Comparison of ENCODE assay signal across 9 cellular contexts in genomic region chr4:139171878-139172691, GRCh38. TPM values are rescaled to one million over a fixed set of nuclear protein-coding genes. Genes with fewer than 3 reads are reported as not detected.
A peak's percentile ranks its signal among the peaks of the same experiment; 100 is the strongest.
DNase-seq lines count a peak whose midpoint lies in the region; ATAC-seq, FAIRE-seq and TF ChIP-seq lines count a peak whose summit lies in the region.
"Had no signal": no experiment of that assay in that cellular context is flagged by ENCODE, and none has a peak within 500 bp of the region (broad histone marks: within the 10 kb centered on the region; RNA-seq: fewer than 3 reads in every experiment).

No MANE protein-coding gene starts in this region.

- ATAC-seq in HepG2 (no peak), right lobe of liver (no peak), GM19397 (IDR thresholded peaks at IDR 0.05; ENCODE audit: unreplicated experiment) (no peak)

- in situ Hi-C loops in HepG2 (cut with HindIII; ENCODE audit: extremely low pct_ligation_motif_present, low pct_unique_long_range_greater_than_20kb) = no loop called here

- no peaks in the 10 kb centered on the region for H3F3A ChIP-seq in OCI-LY1 (ENCODE audit: insufficient read depth, low read length)

- POLR2A ChIA-PET in HepG2 (lab: Yijun Ruan, JAX) = no interaction called here

- intact Hi-C loops in HepG2 (cut with micrococcal nuclease; ENCODE audit: unreplicated experiment) = no loop called here
- intact Hi-C loops in right lobe of liver (cut with DNase I) = no loop called here
- intact Hi-C loops in posterior cingulate gyrus (cut with DNase I) = loop anchor here (10.0 kb wide), 2 partner anchors 157 to 283 kb away; partner anchors contain the start of genes NOCT and RAB33B

- H3K79me2 ChIP-seq in HepG2 (ENCODE audit: insufficient read depth, low read length) = peaks cover 68% of the 10 kb centered on the region
- H3K79me2 ChIP-seq in OCI-LY1 (ENCODE audit: insufficient read depth, low read length) = peaks cover 10% of the 10 kb centered on the region; the same call in 1 of the 2 replicates

- H4K20me1 ChIP-seq in HepG2 (ENCODE audit: insufficient read depth, low read length) (peaks cover 50% of the 10 kb centered on the region), OCI-LY1 (ENCODE audit: insufficient read depth, low read length) (no peaks in the 10 kb centered on the region; the same call in 1 of the 2 replicates)

- FAIRE-seq in HepG2 (lab: Jason Lieb, UNC) = no peak

- H3K27ac ChIP-seq in HepG2 (ENCODE audit: extremely low read length, insufficient read depth, low read length) = no peak overlapping the region
- H3K27ac ChIP-seq in right lobe of liver = no peak overlapping the region
- peak overlapping the region; percentile 9 for H3K27ac ChIP-seq in OCI-LY1 (ENCODE audit: low read depth, low read length, poor library complexity, severe bottlenecking)
- peak overlapping the region; percentile 79 for H3K27ac ChIP-seq in epithelial cell of prostate
- H3K27ac ChIP-seq in subcutaneous abdominal adipose tissue (ENCODE audit: low read depth, low read length) = peak overlapping the region; percentile 21

- TF ChIP-seq RAD21 in HepG2 (CRISPR knock-in tag; IDR thresholded peaks at IDR 0.05) = no peak

- H3K4me1 ChIP-seq in HepG2 (ENCODE audit: insufficient read depth, low read length) (peaks cover 39% of the 10 kb centered on the region), right lobe of liver (peaks cover 0 to 19% (median 6%) of the 10 kb centered on the region in 4 donors), OCI-LY1 (ENCODE audit: insufficient read depth, low read length, severe bottlenecking) (peaks cover 24% of the 10 kb centered on the region), subcutaneous abdominal adipose tissue (ENCODE audit: control insufficient read depth in 5 of 5, insufficient read depth in 5 of 5, low read length in 5 of 5) (peaks cover 4 to 30% (median 22%) of the 10 kb centered on the region in 5 donors)

- H3K4me2 ChIP-seq in HepG2 (ENCODE audit: low read depth, low read length) (no peak overlapping the region; the same call in 1 of the 2 replicates), OCI-LY1 (ENCODE audit: low read length) (0 out of 2 replicates have a peak overlapping the region, but pooled peaks have one; percentile 11)

- TF ChIP-seq POLR2A in HepG2 (IDR thresholded peaks at IDR 0.05; ENCODE audit: insufficient read depth in 1 of 2, low read depth in 2 of 2, low read length in 2 of 2) = no peak
- TF ChIP-seq POLR2A in right lobe of liver (IDR thresholded peaks at IDR 0.05) = no peak

- H2AFZ ChIP-seq in HepG2 (ENCODE audit: low read length) (no peak overlapping the region), OCI-LY1 (ENCODE audit: low read length) (no peak overlapping the region)

- CTCF ChIA-PET in HepG2 (lab: Yijun Ruan, JAX; ENCODE audit: low intra/inter-chr PET ratio, low total read pairs) = no interaction called here

- H3K9me2 ChIP-seq in OCI-LY1 (ENCODE audit: low read depth, low read length) = no peaks in the 10 kb centered on the region

- H3K4me3 ChIP-seq in HepG2 (replicated peaks in 1 of 3; ENCODE audit: insufficient read depth in 1 of 3, low read depth in 2 of 3, low read length in 3 of 3) (no peak overlapping the region), right lobe of liver (no peak overlapping the region), OCI-LY1 (ENCODE audit: low read depth, low read length, poor library complexity, severe bottlenecking) (no peak overlapping the region), subcutaneous abdominal adipose tissue (ENCODE audit: low read depth in 1 of 5, low read length in 5 of 5) (no peak overlapping the region)

- H3K27me3 ChIP-seq in HepG2 (ENCODE audit: control insufficient read depth in 1 of 2, insufficient read depth in 2 of 2, low read length in 2 of 2) (no peaks in the 10 kb centered on the region), right lobe of liver (no peaks in the 10 kb centered on the region), OCI-LY1 (ENCODE audit: insufficient read depth, low read length) (no peaks in the 10 kb centered on the region), subcutaneous abdominal adipose tissue (ENCODE audit: control insufficient read depth in 5 of 5, insufficient read depth in 4 of 5, low read length in 5 of 5) (no peaks in the 10 kb centered on the region)

- H3K9ac ChIP-seq in HepG2 (ENCODE audit: insufficient read depth, low read depth, low read length) (no peak overlapping the region), OCI-LY1 (ENCODE audit: low read length) (no peak overlapping the region), subcutaneous abdominal adipose tissue (ENCODE audit: low read length in 5 of 5) (no peak overlapping the region)

- 63% methylated on average over 7 of the region's 7 CpGs for WGBS in HepG2 (ENCODE audit: low lambda C conversion rate)
- WGBS in right lobe of liver (ENCODE audit: insufficient coverage, low coverage, low lambda C conversion rate, missing lambda C conversion rate) = 66% methylated on average over 7 of the region's 7 CpGs

- H3K36me3 ChIP-seq in HepG2 (replicated peaks in 1 of 2; ENCODE audit: control insufficient read depth in 1 of 2, insufficient read depth in 2 of 2, low read length in 2 of 2) (no peaks in the 10 kb centered on the region), right lobe of liver (no peaks in the 10 kb centered on the region), OCI-LY1 (ENCODE audit: insufficient read depth, low read length) (no peaks in the 10 kb centered on the region), subcutaneous abdominal adipose tissue (ENCODE audit: control insufficient read depth in 5 of 5, insufficient read depth in 5 of 5, low read length in 5 of 5) (no peaks in the 10 kb centered on the region)

- DNase-seq in HepG2 (ENCODE audit: low spot score) = peak; percentile 21
- DNase-seq in right lobe of liver = no peak
- DNase-seq in epithelial cell of prostate (ENCODE audit: low read depth, low spot score) = no peak
- no peak for DNase-seq in NOMO-1 treated with dmso at 0.1 percent for 144 hours (lab: John Stamatoyannopoulos, UW; ENCODE audit: unreplicated experiment)
- no peak for DNase-seq in posterior cingulate gyrus
- DNase-seq: NCI-H748 treated with DMSO at 0.1 percent for 48 hours had no signal

- H3K9me3 ChIP-seq in HepG2 (ENCODE audit: low read length) = no peaks in the 10 kb centered on the region
- no peaks in the 10 kb centered on the region for H3K9me3 ChIP-seq in right lobe of liver
- H3K9me3 ChIP-seq in OCI-LY1 (ENCODE audit: low read length) = no peaks in the 10 kb centered on the region
- H3K9me3 ChIP-seq in subcutaneous abdominal adipose tissue (ENCODE audit: control insufficient read depth in 5 of 5, low read length in 5 of 5) = no peaks in the 10 kb centered on the region

- TF ChIP-seq EP300 in HepG2 (IDR thresholded peaks at IDR 0.05; ENCODE audit: low read depth in 2 of 2, low read length in 2 of 2) = no peak
- no peak for TF ChIP-seq EP300 in HepG2 (CRISPR knock-in tag; IDR thresholded peaks at IDR 0.05; ENCODE audit: borderline replicate concordance)

- TF ChIP-seq CTCF in HepG2 (CRISPR knock-in tag; IDR thresholded peaks at IDR 0.05) (no peak), right lobe of liver (IDR thresholded peaks at IDR 0.05) (no peak), OCI-LY1 (IDR thresholded peaks at IDR 0.05; ENCODE audit: low read length) (no peak)

- no TSS peak for BruUV-seq in HepG2 (replicated peaks; lab: Mats Ljungman, UMichigan)

TF ChIP-seq in HepG2, 621 proteins besides CTCF, POLR2A, EP300 and RAD21 (continues in another document):
- no peak for TF ChIP-seq GFI1 (CRISPR knock-in tag; IDR thresholded peaks at IDR 0.05; ENCODE audit: borderline replicate concordance)
- TF ChIP-seq TEF (CRISPR knock-in tag; IDR thresholded peaks at IDR 0.05) = no peak
- no peak for TF ChIP-seq U2AF2 (IDR thresholded peaks at IDR 0.05; ENCODE audit: low read depth, low read length)
- no peak for TF ChIP-seq ZSCAN22 (CRISPR knock-in tag; IDR thresholded peaks at IDR 0.05)
- peak in 1 of 2 experiments; percentile 68; a peak in 1 of 4 replicates for TF ChIP-seq ATF4 (CRISPR knock-in tag; IDR thresholded peaks at IDR 0.05)

RNA-seq across cellular contexts. Expression of gene ELF2, which starts 4.9 kb away (rescaled TPM):
- 35.4 and 44.5 TPM in 2 replicates for total RNA-seq in HepG2 (2016; rRNA removed; fragmentation: Illumina TruSeq; extraction: Trizol)
- 33.4 and 38.1 TPM in 2 replicates for total RNA-seq in HepG2 (2016; cell fraction: cytosol; rRNA removed; fragmentation: Illumina TruSeq; extraction: Trizol; ENCODE audit: low read depth)
- 34.3 and 42.9 TPM in 2 replicates for total RNA-seq in HepG2 (2016; cell fraction: insoluble cytoplasmic fraction; rRNA removed; fragmentation: Illumina TruSeq; extraction: Trizol)
- total RNA-seq in HepG2 (2016; cell fraction: membrane; rRNA removed; fragmentation: Illumina TruSeq; extraction: Trizol) = 31.5 and 31.6 TPM in 2 replicates
- 34.9 and 35.6 TPM in 2 replicates for total RNA-seq in HepG2 (2016; cell fraction: nucleus; rRNA removed; fragmentation: Illumina TruSeq; extraction: Trizol)
- polyA plus RNA-seq in HepG2 (2011; rRNA removed) = 24.2 and 28.6 TPM in 2 replicates
- 14.5 and 18.0 TPM in 2 replicates for polyA plus RNA-seq in HepG2 (2011; cell fraction: cytosol; rRNA removed)
- polyA plus RNA-seq in HepG2 (2011; cell fraction: nucleus; rRNA removed) = 18.4 and 19.9 TPM in 2 replicates
- polyA plus RNA-seq in HepG2 (2012) = 19.5 and 21.8 TPM in 2 replicates
- polyA plus RNA-seq in HepG2 (2016; cell fraction: cytosol; fragmentation: Illumina TruSeq; extraction: Trizol; ENCODE audit: low read depth) = 2.4 and 3.0 TPM in 2 replicates
- 25.1 and 29.8 TPM in 2 replicates for polyA plus RNA-seq in HepG2 (2016; cell fraction: insoluble cytoplasmic fraction; fragmentation: Illumina TruSeq; extraction: Trizol; ENCODE audit: low read depth)
- 6.9 and 7.7 TPM in 2 replicates for polyA plus RNA-seq in HepG2 (2016; cell fraction: membrane; fragmentation: Illumina TruSeq; extraction: Trizol; ENCODE audit: low read depth)
- 35.5 and 38.0 TPM in 2 replicates for polyA plus RNA-seq in HepG2 (2016; cell fraction: nucleus; fragmentation: Illumina TruSeq; extraction: Trizol; ENCODE audit: insufficient read depth, low read depth)
- 30.9 and 40.2 TPM in 2 replicates for polyA minus RNA-seq in HepG2 (2011; rRNA and poly(A)+ RNA removed; ENCODE audit: low replicate concordance)
- 25.8 and 27.5 TPM in 2 replicates for polyA minus RNA-seq in HepG2 (2011; cell fraction: cytosol; rRNA and poly(A)+ RNA removed)
- 69.3 and 81.7 TPM in 2 replicates for polyA minus RNA-seq in HepG2 (2011; cell fraction: nucleus; rRNA and poly(A)+ RNA removed)
- total RNA-seq in right lobe of liver = 10 to 100 TPM; 14.0 to 24.3 (median 16.7) TPM

Comparison
In these comparisons a context has a peak if more than half of its experiments do, and no peak if none do; other contexts are left out.
1. H3K27ac ChIP-seq: peak in OCI-LY1 (single experiment), epithelial cell of prostate (single experiment) and subcutaneous abdominal adipose tissue (single experiment); none in HepG2 (single experiment) and right lobe of liver (0 of 3).